In the genomic region with DNA sequence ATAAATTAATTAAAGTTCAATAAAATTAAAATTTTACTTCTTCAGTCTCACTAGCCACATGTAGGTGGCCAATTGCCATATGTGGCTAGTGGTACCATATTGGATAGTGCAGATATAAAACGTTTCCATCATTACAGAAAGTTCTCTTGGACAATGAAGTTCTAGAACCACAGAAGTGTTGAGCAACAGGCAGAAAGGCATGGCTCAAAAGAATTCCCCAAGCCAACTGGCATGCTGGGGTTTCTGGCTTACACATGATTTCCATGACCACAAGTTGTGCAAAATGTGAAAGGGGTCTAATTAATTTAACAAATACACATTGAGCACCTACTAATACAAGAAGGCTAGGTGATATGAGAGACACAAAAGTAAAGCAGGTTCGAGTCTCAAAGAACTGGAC, we compare ENCODE assay signal across 21 cellular contexts.
DNase-seq lines count a peak whose midpoint lies in the region; ATAC-seq, FAIRE-seq and TF ChIP-seq lines count a peak whose summit lies in the region.
"Had no signal": no experiment of that assay in that cellular context is flagged by ENCODE, and none has a peak within 500 bp of the region (broad histone marks: within the 10 kb centered on the region; RNA-seq: fewer than 3 reads in every experiment).

No MANE protein-coding gene starts in this region.

- TF ChIP-seq CTCF in AG10803 (conservative IDR thresholded peaks at IDR 0.05; ENCODE audit: low read length) (no peak), NB4 (IDR thresholded peaks at IDR 0.05; ENCODE audit: low read depth, low read length) (no peak), K562 (IDR thresholded peaks at IDR 0.05 in 2 of 3, conservative IDR thresholded peaks at IDR 0.05 in 1 of 3; ENCODE audit: insufficient read depth in 2 of 3, low read depth in 1 of 3, low read length in 3 of 3) (no peak), fibroblast of the aortic adventitia (IDR thresholded peaks at IDR 0.05; ENCODE audit: insufficient read depth, low read length) (no peak), WERI-Rb-1 (IDR thresholded peaks at IDR 0.05; ENCODE audit: low read depth, low read length) (no peak)

- no peaks in the 10 kb centered on the region for H4K20me1 ChIP-seq in K562 (replicated peaks; ENCODE audit: control insufficient read depth, insufficient read depth, low read length)

- CTCF ChIA-PET in K562 (lab: Yijun Ruan, JAX; ENCODE audit: low intra/inter-chr PET ratio), result no interaction called here

- no peak overlapping the region for H2AFZ ChIP-seq in K562 (ENCODE audit: low read depth, low read length)

- peak; percentile 38 for DNase-seq in AG10803 (ENCODE audit: low read depth)
- DNase-seq in NB4 (ENCODE audit: low read depth), result peak; percentile 4
- no peak for DNase-seq in K562 (ENCODE audit: extremely low read depth in 1 of 4, low spot score in 3 of 4)
- peak; percentile 28 for DNase-seq in fibroblast of the aortic adventitia (ENCODE audit: low read depth)
- DNase-seq in activated CD4-positive, alpha-beta T cell treated with anti-CD3 and anti-CD28 coated beads for 48 hours, result no peak
- no peak for DNase-seq in WERI-Rb-1
- no peak for DNase-seq in effector CD8-positive, alpha-beta T cell (lab: John Stamatoyannopoulos, UW)
- DNase-seq: ACHN; CD8-positive, alpha-beta memory T cell; NCI-H1105 treated with DMSO at 0.1 percent for 48 hours; NCI-H2029 treated with DMSO at 0.1 percent for 48 hours; NCI-H345; NCI-H524; NCI-H774; NK-92 treated with Interleukin-12 subunit alpha and Interleukin-12 subunit beta, amount 100 ng/mL, for 24 hours; Peyer's patch had no signal

- H3K4me3 ChIP-seq in AG10803 (ENCODE audit: low read length) (no peak overlapping the region), NB4 (ENCODE audit: low read depth, low read length) (no peak overlapping the region), K562 (no peak overlapping the region), fibroblast of the aortic adventitia (ENCODE audit: low read depth, low read length) (no peak overlapping the region), WERI-Rb-1 (ENCODE audit: low read depth, low read length) (no peak overlapping the region)
- H3K4me3 ChIP-seq: Peyer's patch had no signal

- intact Hi-C loops in K562 (cut with micrococcal nuclease), result no loop called here

- FAIRE-seq in K562 (lab: Jason Lieb, UNC), result no peak
- FAIRE-seq: G401.6, GM18507 had no signal

- H3K9me3 ChIP-seq in K562 (replicated peaks; ENCODE audit: control insufficient read depth, insufficient read depth, low read depth, low read length), result no peaks in the 10 kb centered on the region
- no peaks in the 10 kb centered on the region for H3K9me3 ChIP-seq in WERI-Rb-1 (ENCODE audit: severe bottlenecking)
- H3K9me3 ChIP-seq: Peyer's patch had no signal

- POLR2A ChIA-PET in K562 (lab: Yijun Ruan, JAX), result interaction anchor here (0.6 kb wide), 1 partner anchor 22 kb away, joined by 7 read pairs; no protein-coding TSS in a partner anchor

- BruUV-seq in K562 (replicated peaks; lab: Mats Ljungman, UMichigan), result no TSS peak

- no peak overlapping the region for H3K4me2 ChIP-seq in K562 (ENCODE audit: insufficient read depth, low read length)

- no peaks in the 10 kb centered on the region for H3K79me2 ChIP-seq in K562 (ENCODE audit: control insufficient read depth, insufficient read depth, low read length)

- no peaks in the 10 kb centered on the region for H3K9me1 ChIP-seq in K562 (ENCODE audit: control insufficient read depth, insufficient read depth, low read length)

- H3K27me3 ChIP-seq in K562 (ENCODE audit: control insufficient read depth in 2 of 2, insufficient read depth in 2 of 2, low read length in 2 of 2) (no peaks in the 10 kb centered on the region), WERI-Rb-1 (ENCODE audit: insufficient read depth, low read depth, severe bottlenecking) (no peaks in the 10 kb centered on the region)
- H3K27me3 ChIP-seq: Peyer's patch had no signal

- 16% methylated on average over 2 of the region's 2 CpGs for WGBS in K562 (ENCODE audit: insufficient coverage, low coverage, missing lambda C conversion rate)

- no peak overlapping the region for H3K9ac ChIP-seq in K562 (ENCODE audit: insufficient read depth in 1 of 2, low read depth in 2 of 2, low read length in 2 of 2)

- TF ChIP-seq POLR2A in NB4 (IDR thresholded peaks at IDR 0.05; ENCODE audit: extremely low read depth, insufficient read length), result no peak
- no peak for TF ChIP-seq POLR2A in K562 (conservative IDR thresholded peaks at IDR 0.05)

- no peaks in the 10 kb centered on the region for H3K36me3 ChIP-seq in K562 (ENCODE audit: control insufficient read depth, insufficient read depth, low read length)
- H3K36me3 ChIP-seq in WERI-Rb-1, result no peaks in the 10 kb centered on the region
- H3K36me3 ChIP-seq: Peyer's patch had no signal

- ATAC-seq in K562 (no peak), HG03520 (IDR thresholded peaks at IDR 0.05; ENCODE audit: unreplicated experiment) (no peak)

- H3K27ac ChIP-seq in K562 (ENCODE audit: extremely low read depth, low read depth, low read length) (no peak overlapping the region), WERI-Rb-1 (no peak overlapping the region)
- H3K27ac ChIP-seq: 22Rv1, C4-2B, Peyer's patch had no signal

- no peak for TF ChIP-seq EP300 in K562 (IDR thresholded peaks at IDR 0.05; ENCODE audit: low read length)

- in situ Hi-C loops in K562 (cut with MboI), result no loop called here

- no peak for TF ChIP-seq RAD21 in K562 (CRISPR knock-in tag; conservative IDR thresholded peaks at IDR 0.05 in 1 of 2, IDR thresholded peaks at IDR 0.05 in 1 of 2)

- H3K4me1 ChIP-seq in K562 (replicated peaks in 1 of 2; ENCODE audit: control insufficient read depth in 2 of 2, insufficient read depth in 2 of 2, low read length in 2 of 2), result peaks cover 25 to 30% of the 10 kb centered on the region in 2 experiments
- H3K4me1 ChIP-seq: Peyer's patch had no signal

TF ChIP-seq in K562, 482 proteins besides CTCF, POLR2A, EP300 and RAD21:
- no peak for TF ChIP-seq POLR2AphosphoS5 (IDR thresholded peaks at IDR 0.05; ENCODE audit: control insufficient read depth, insufficient read depth, low read depth, low read length)
- peak; percentile 65 for TF ChIP-seq CEBPB (tag; IDR thresholded peaks at IDR 0.05)
- no peak for TF ChIP-seq LCOR (CRISPR knock-in tag; IDR thresholded peaks at IDR 0.05)
- TF ChIP-seq, protein P1, sequence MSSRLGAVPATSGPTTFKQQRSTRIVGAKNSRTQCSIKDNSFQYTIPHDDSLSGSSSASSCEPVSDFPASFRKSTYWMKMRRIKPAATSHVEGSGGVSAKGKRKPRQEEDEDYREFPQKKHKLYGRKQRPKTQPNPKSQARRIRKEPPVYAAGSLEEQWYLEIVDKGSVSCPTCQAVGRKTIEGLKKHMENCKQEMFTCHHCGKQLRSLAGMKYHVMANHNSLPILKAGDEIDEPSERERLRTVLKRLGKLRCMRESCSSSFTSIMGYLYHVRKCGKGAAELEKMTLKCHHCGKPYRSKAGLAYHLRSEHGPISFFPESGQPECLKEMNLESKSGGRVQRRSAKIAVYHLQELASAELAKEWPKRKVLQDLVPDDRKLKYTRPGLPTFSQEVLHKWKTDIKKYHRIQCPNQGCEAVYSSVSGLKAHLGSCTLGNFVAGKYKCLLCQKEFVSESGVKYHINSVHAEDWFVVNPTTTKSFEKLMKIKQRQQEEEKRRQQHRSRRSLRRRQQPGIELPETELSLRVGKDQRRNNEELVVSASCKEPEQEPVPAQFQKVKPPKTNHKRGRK (tag; IDR thresholded peaks at IDR 0.05), result 0 out of 2 replicates have a peak, but pooled peaks have one; percentile 22
- TF ChIP-seq CEBPG (CRISPR knock-in tag; IDR thresholded peaks at IDR 0.05), result 0 out of 2 replicates have a peak, but pooled peaks have one; percentile 19
- peak; percentile 44 to 56; a peak in 3 of 4 replicates for TF ChIP-seq CEBPG (tag; conservative IDR thresholded peaks at IDR 0.05 in 1 of 2, IDR thresholded peaks at IDR 0.05 in 1 of 2)
- TF ChIP-seq ZNF589 (CRISPR knock-in tag; IDR thresholded peaks at IDR 0.05; ENCODE audit: low read depth), result no peak

Comparison
In these comparisons a context has a peak if more than half of its experiments do, and no peak if none do; other contexts are left out.
1. DNase-seq: peak in AG10803 (single experiment), NB4 (single experiment) and fibroblast of the aortic adventitia (single experiment); none in K562 (0 of 4), activated CD4-positive, alpha-beta T cell treated with anti-CD3 and anti-CD28 coated beads for 48 hours (single experiment), WERI-Rb-1 (single experiment) and effector CD8-positive, alpha-beta T cell (single experiment).